Comparison of ENCODE assay signal across 27 cellular contexts in the genomic region with DNA sequence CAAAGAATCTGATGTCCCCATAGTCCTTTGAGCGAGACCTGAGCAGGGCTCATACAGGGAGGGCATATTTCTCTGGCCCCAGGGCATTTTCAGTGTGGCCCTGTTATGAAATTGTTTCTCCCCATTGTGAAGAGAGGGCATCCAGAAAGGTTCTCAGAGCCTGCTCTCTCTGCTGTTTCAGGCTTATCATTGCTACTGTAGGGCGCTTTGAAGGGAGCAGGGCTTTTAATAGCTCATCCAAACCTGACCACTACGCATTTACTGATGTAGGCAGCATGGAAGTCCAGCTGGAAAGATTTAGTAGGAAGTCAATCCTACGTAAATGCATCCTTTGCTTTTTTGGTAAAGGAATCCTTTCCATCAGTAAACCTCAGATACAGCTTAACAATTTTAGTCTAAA.
"Had no signal": no experiment of that assay in that cellular context is flagged by ENCODE, and none has a peak within 500 bp of the region (broad histone marks: within the 10 kb centered on the region; RNA-seq: fewer than 3 reads in every experiment).

No MANE protein-coding gene starts in this region.

- FAIRE-seq: endothelial cell of umbilical vein had no signal

- DNase-seq: activated CD4-positive, alpha-beta memory T cell treated with anti-CD3 and anti-CD28 coated beads for 36 hours; activated CD4-positive, alpha-beta T cell treated with anti-CD3 and anti-CD28 coated beads for 36 hours; activated CD4-positive, alpha-beta T cell treated with anti-CD3 and anti-CD28 coated beads, Interleukin-2, amount 10 ng/mL, durations not matched to agents 24 days and 14 days; activated CD4-positive, CD25-positive, alpha-beta regulatory T cell; activated CD4-positive, CD25-positive, alpha-beta regulatory T cell treated with anti-CD3 and anti-CD28 coated beads, Interleukin-2, amount 50 U/mL, for 72 hours; activated CD8-positive, alpha-beta memory T cell treated with anti-CD3 and anti-CD28 coated beads, Interleukin-2, amount 10 ng/mL, durations not matched to agents 7 days and 5 days; activated CD8-positive, alpha-beta memory T cell treated with anti-CD3 and anti-CD28 coated beads, Interleukin-2, amount 50 U/mL, for 4 hours; activated CD8-positive, alpha-beta T cell treated with anti-CD3 and anti-CD28 coated beads, Interleukin-2, amount 10 ng/mL, durations not matched to agents 7 days and 5 days; activated gamma-delta T cell treated with Interleukin-2 at 50 U/mL for 16 hours; activated naive CD4-positive, alpha-beta T cell treated with anti-CD3 and anti-CD28 coated beads, Interleukin-2, amount 50 U/mL, for 16 hours; activated naive CD4-positive, alpha-beta T cell treated with Interleukin-2 at 50 U/mL for 16 hours; activated T-cell treated with anti-CD3 and anti-CD28 coated beads, Interleukin-2, amount 50 U/mL, for 1 hour; activated T-cell treated with anti-CD3 and anti-CD28 coated beads, Interleukin-2, amount 50 U/mL, for 72 hours; amniotic stem cell; aorta; body of pancreas; central memory CD4-positive, alpha-beta T cell; cerebellar nuclear complex; effector CD4-positive, alpha-beta T cell; effector memory CD8-positive, alpha-beta T cell; esophagus squamous epithelium; foreskin melanocyte; T-helper 2 cell had no signal

- H3K27ac ChIP-seq: body of pancreas, coronary artery, epithelial cell of prostate, esophagus squamous epithelium, gastroesophageal sphincter had no signal

- H3K4me3 ChIP-seq: body of pancreas, coronary artery, esophagus squamous epithelium, gastroesophageal sphincter had no signal

- H3K9me3 ChIP-seq: body of pancreas, esophagus squamous epithelium, gastroesophageal sphincter had no signal

- ATAC-seq: activated CD4-positive, alpha-beta T cell treated with anti-CD3 and anti-CD28 coated beads for 36 hours; activated CD8-positive, alpha-beta memory T cell treated with anti-CD3 and anti-CD28 coated beads, Interleukin-2, amount 10 ng/mL, durations not matched to agents 7 days and 5 days; activated CD8-positive, alpha-beta T cell treated with anti-CD3 and anti-CD28 coated beads, Interleukin-2, amount 10 ng/mL, durations not matched to agents 7 days and 5 days; activated T-cell treated with anti-CD3 and anti-CD28 coated beads, Interleukin-2, amount 50 U/mL, for 72 hours; body of pancreas; effector memory CD8-positive, alpha-beta T cell; gastroesophageal sphincter had no signal

- H3K27me3 ChIP-seq: body of pancreas, esophagus squamous epithelium, gastroesophageal sphincter had no signal

- H3K4me1 ChIP-seq: body of pancreas had no signal
